In the genomic region with DNA sequence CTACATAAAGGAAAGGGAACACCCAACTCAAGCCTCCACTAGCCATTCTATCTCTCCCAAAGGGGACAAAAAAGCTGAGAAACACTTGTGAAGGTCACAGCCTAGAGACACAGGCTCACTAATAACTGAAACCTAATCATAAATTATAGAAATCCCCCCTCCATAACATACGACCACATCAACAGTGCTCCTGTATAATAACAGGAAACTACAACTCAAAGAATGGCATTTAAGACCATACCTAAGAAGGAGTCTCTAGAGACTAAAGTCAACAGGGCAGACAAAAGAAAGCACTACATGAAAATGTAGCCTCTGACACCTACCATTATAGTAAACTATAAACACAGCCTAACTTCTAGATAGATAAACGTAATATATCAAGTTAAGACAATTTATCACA, we compare ENCODE assay signal across 17 cellular contexts.
DNase-seq lines count a peak whose midpoint lies in the region; ATAC-seq lines count a peak whose summit lies in the region.
"Had no signal": no experiment of that assay in that cellular context is flagged by ENCODE, and none has a peak within 500 bp of the region (broad histone marks: within the 10 kb centered on the region; RNA-seq: fewer than 3 reads in every experiment).

No MANE protein-coding gene starts in this region.

- peaks cover 3% of the 10 kb centered on the region for H3K36me3 Mint-ChIP-seq in activated naive CD4-positive, alpha-beta T cell treated with anti-CD3 and anti-CD28 coated beads for 36 hours (ENCODE audit: low read depth)
- peaks cover 50% of the 10 kb centered on the region for H3K36me3 Mint-ChIP-seq in T-cell
- H3K36me3 Mint-ChIP-seq in activated naive CD8-positive, alpha-beta T cell treated with anti-CD3 and anti-CD28 coated beads, Interleukin-2, amount 10 ng/mL, durations not matched to agents 7 days and 5 days: peaks cover 70% of the 10 kb centered on the region

- intact Hi-C loops in activated naive CD4-positive, alpha-beta T cell treated with anti-CD3 and anti-CD28 coated beads for 36 hours (cut with micrococcal nuclease): loop anchor here (10.0 kb wide), 1 partner anchor 393 kb away; no protein-coding TSS in a partner anchor

- peak; percentile 37 to 56 (median 50) for ATAC-seq in T-cell (replicated peaks in 1 of 4)
- no peak for ATAC-seq in activated naive CD8-positive, alpha-beta T cell treated with anti-CD3 and anti-CD28 coated beads, Interleukin-2, amount 10 ng/mL, durations not matched to agents 7 days and 5 days (ENCODE audit: low read depth)
- peak; percentile 75 for ATAC-seq in stimulated activated naive CD8-positive, alpha-beta T cell treated with anti-CD3 and anti-CD28 coated beads, Interleukin-15, amount 100 ng/mL, for 72 hours
- ATAC-seq: HepG2, Right ventricle myocardium inferior had no signal

- H3K27ac Mint-ChIP-seq in activated naive CD4-positive, alpha-beta T cell treated with anti-CD3 and anti-CD28 coated beads for 36 hours: peak overlapping the region; percentile 61
- peak overlapping the region; percentile 70 to 88 for H3K27ac Mint-ChIP-seq in T-cell
- H3K27ac Mint-ChIP-seq in activated naive CD8-positive, alpha-beta T cell treated with anti-CD3 and anti-CD28 coated beads, Interleukin-2, amount 10 ng/mL, durations not matched to agents 7 days and 5 days: peak overlapping the region; percentile 26
- H3K27ac Mint-ChIP-seq in stimulated activated naive CD8-positive, alpha-beta T cell treated with anti-CD3 and anti-CD28 coated beads, Interleukin-15, amount 100 ng/mL, for 72 hours: peak overlapping the region; percentile 95 to 96

- DNase-seq in activated naive CD4-positive, alpha-beta T cell treated with anti-CD3 and anti-CD28 coated beads for 36 hours: no peak
- no peak for DNase-seq in activated naive CD4-positive, alpha-beta T cell treated with anti-CD3 and anti-CD28 coated beads, Interleukin-2, amount 50 U/mL, for 16 hours
- DNase-seq in T-cell (no peak), COR-L47 (lab: John Stamatoyannopoulos, UW) (no peak), cerebellum (ENCODE audit: low spot score) (no peak)
- DNase-seq in activated naive CD8-positive, alpha-beta T cell treated with anti-CD3 and anti-CD28 coated beads, Interleukin-2, amount 10 ng/mL, durations not matched to agents 7 days and 5 days: no peak
- peak in 1 of 2 donors; percentile 25 for DNase-seq in stimulated activated naive CD8-positive, alpha-beta T cell treated with anti-CD3 and anti-CD28 coated beads, Interleukin-15, amount 100 ng/mL, for 72 hours
- DNase-seq: DMS153, EL, H7, MG63, NCI-H1105, NCI-H187 treated with DMSO at 0.1 percent for 48 hours, NCI-H2171 treated with DMSO at 0.1 percent for 48 hours, NCI-H82 had no signal

- CTCF ChIA-PET in activated naive CD4-positive, alpha-beta T cell treated with anti-CD3 and anti-CD28 coated beads for 36 hours (lab: Charles Lee): no interaction called here
- CTCF ChIA-PET in T-cell (lab: Charles Lee): no interaction called here

- H3K4me3 Mint-ChIP-seq in activated naive CD4-positive, alpha-beta T cell treated with anti-CD3 and anti-CD28 coated beads for 36 hours: peak overlapping the region; percentile 33
- H3K4me3 Mint-ChIP-seq in T-cell: peak overlapping the region in 2 of 3 donors; percentile 49 to 57
- peak overlapping the region; percentile 1 for H3K4me3 Mint-ChIP-seq in activated naive CD8-positive, alpha-beta T cell treated with anti-CD3 and anti-CD28 coated beads, Interleukin-2, amount 10 ng/mL, durations not matched to agents 7 days and 5 days
- H3K4me3 Mint-ChIP-seq in stimulated activated naive CD8-positive, alpha-beta T cell treated with anti-CD3 and anti-CD28 coated beads, Interleukin-15, amount 100 ng/mL, for 72 hours: peak overlapping the region; percentile 66 to 70

- POLR2A ChIA-PET in T-cell (lab: Charles Lee): no interaction called here
- POLR2A ChIA-PET in activated naive CD8-positive, alpha-beta T cell treated with anti-CD3 and anti-CD28 coated beads, Interleukin-2, amount 10 ng/mL, durations not matched to agents 7 days and 5 days (lab: Charles Lee): no interaction called here

- H3K27me3 Mint-ChIP-seq in activated naive CD4-positive, alpha-beta T cell treated with anti-CD3 and anti-CD28 coated beads for 36 hours (ENCODE audit: low read depth): no peaks in the 10 kb centered on the region
- H3K27me3 Mint-ChIP-seq in T-cell: no peaks in the 10 kb centered on the region
- no peaks in the 10 kb centered on the region for H3K27me3 Mint-ChIP-seq in activated naive CD8-positive, alpha-beta T cell treated with anti-CD3 and anti-CD28 coated beads, Interleukin-2, amount 10 ng/mL, durations not matched to agents 7 days and 5 days
- H3K27me3 Mint-ChIP-seq in stimulated activated naive CD8-positive, alpha-beta T cell treated with anti-CD3 and anti-CD28 coated beads, Interleukin-15, amount 100 ng/mL, for 72 hours: no peaks in the 10 kb centered on the region

- H3K9me3 Mint-ChIP-seq in activated naive CD4-positive, alpha-beta T cell treated with anti-CD3 and anti-CD28 coated beads for 36 hours: no peaks in the 10 kb centered on the region
- no peaks in the 10 kb centered on the region for H3K9me3 Mint-ChIP-seq in T-cell
- no peaks in the 10 kb centered on the region for H3K9me3 Mint-ChIP-seq in activated naive CD8-positive, alpha-beta T cell treated with anti-CD3 and anti-CD28 coated beads, Interleukin-2, amount 10 ng/mL, durations not matched to agents 7 days and 5 days
- peaks cover 0 to 5% of the 10 kb centered on the region in 2 donors for H3K9me3 Mint-ChIP-seq in stimulated activated naive CD8-positive, alpha-beta T cell treated with anti-CD3 and anti-CD28 coated beads, Interleukin-15, amount 100 ng/mL, for 72 hours

- H3K4me1 Mint-ChIP-seq in activated naive CD4-positive, alpha-beta T cell treated with anti-CD3 and anti-CD28 coated beads for 36 hours (ENCODE audit: low read depth): peaks cover 73% of the 10 kb centered on the region
- peaks cover 80 to 84% (median 81%) of the 10 kb centered on the region in 3 donors for H3K4me1 Mint-ChIP-seq in T-cell
- H3K4me1 Mint-ChIP-seq in activated naive CD8-positive, alpha-beta T cell treated with anti-CD3 and anti-CD28 coated beads, Interleukin-2, amount 10 ng/mL, durations not matched to agents 7 days and 5 days: peaks cover 54% of the 10 kb centered on the region
- H3K4me1 Mint-ChIP-seq in stimulated activated naive CD8-positive, alpha-beta T cell treated with anti-CD3 and anti-CD28 coated beads, Interleukin-15, amount 100 ng/mL, for 72 hours: peaks cover 67% of the 10 kb centered on the region

Comparison
In these comparisons a context has a peak if more than half of its experiments do, and no peak if none do; other contexts are left out.
1. H3K27ac Mint-ChIP-seq: peak in every context shown above with its lines; median percentile 96 in stimulated activated naive CD8-positive, alpha-beta T cell treated with anti-CD3 and anti-CD28 coated beads, Interleukin-15, amount 100 ng/mL, for 72 hours; 79 in T-cell; 61 in activated naive CD4-positive, alpha-beta T cell treated with anti-CD3 and anti-CD28 coated beads for 36 hours; 26 in activated naive CD8-positive, alpha-beta T cell treated with anti-CD3 and anti-CD28 coated beads, Interleukin-2, amount 10 ng/mL, durations not matched to agents 7 days and 5 days.
2. H3K4me3 Mint-ChIP-seq: peak in every context shown above with its lines; median percentile 68 in stimulated activated naive CD8-positive, alpha-beta T cell treated with anti-CD3 and anti-CD28 coated beads, Interleukin-15, amount 100 ng/mL, for 72 hours; 53 in T-cell; 33 in activated naive CD4-positive, alpha-beta T cell treated with anti-CD3 and anti-CD28 coated beads for 36 hours; 1 in activated naive CD8-positive, alpha-beta T cell treated with anti-CD3 and anti-CD28 coated beads, Interleukin-2, amount 10 ng/mL, durations not matched to agents 7 days and 5 days.